ENCODE assay signal across 10 cellular contexts in the genomic region with DNA sequence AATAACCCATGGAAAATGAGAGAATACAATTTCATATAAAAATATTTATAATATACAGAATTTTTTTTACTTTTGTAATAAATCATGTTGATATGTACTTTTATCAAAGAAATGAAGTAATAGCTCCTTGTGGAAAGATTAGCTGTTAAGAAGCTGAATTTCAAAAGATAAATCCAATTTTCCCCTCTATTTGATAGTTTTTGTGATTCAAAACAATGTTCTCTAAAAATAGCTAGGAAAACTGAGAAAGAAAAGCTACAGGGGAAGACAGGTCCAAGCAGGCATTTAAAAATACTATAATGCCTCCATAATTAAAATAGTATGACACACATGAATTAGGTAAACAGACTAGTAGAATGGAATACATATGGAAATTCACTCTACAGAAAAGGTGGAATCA.
"Had no signal": no experiment of that assay in that cellular context is flagged by ENCODE, and none has a peak within 500 bp of the region (broad histone marks: within the 10 kb centered on the region; RNA-seq: fewer than 3 reads in every experiment).

No MANE protein-coding gene starts in this region.

- H3K9me3 Mint-ChIP-seq: GM23338, HFFc6 had no signal

- DNase-seq: GM23248, GOT3, H7, H9, HCEC 1CT, HFFc6 had no signal

- H3K27ac Mint-ChIP-seq: GM23338, H9, HFFc6 had no signal

- FAIRE-seq: H1, H54 had no signal

- H3K4me3 Mint-ChIP-seq: GM23338, H9, HFFc6 had no signal

- ATAC-seq: GM23338, HCT116 had no signal

- H3K4me1 Mint-ChIP-seq: GM23338 had no signal
